Comparison of ENCODE assay signal across 13 cellular contexts in genomic region chr5:40240111-40240510, GRCh38.
A peak's percentile ranks its signal among the peaks of the same experiment; 100 is the strongest.
DNase-seq lines count a peak whose midpoint lies in the region; ATAC-seq and TF ChIP-seq lines count a peak whose summit lies in the region.
"Had no signal": no experiment of that assay in that cellular context is flagged by ENCODE, and none has a peak within 500 bp of the region (broad histone marks: within the 10 kb centered on the region; RNA-seq: fewer than 3 reads in every experiment).

No MANE protein-coding gene starts in this region.

- peak; percentile 72 for DNase-seq in activated CD4-positive, alpha-beta T cell treated with anti-CD3 and anti-CD28 coated beads for 48 hours
- no peak for DNase-seq in activated CD4-positive, alpha-beta T cell treated with anti-CD3 and anti-CD28 coated beads, Interleukin-2, amount 10 ng/mL, durations not matched to agents 7 days and 5 days
- DNase-seq in activated CD4-positive, alpha-beta T cell treated with anti-CD3 and anti-CD28 coated beads, Interleukin-2, amount 50 U/mL, for 48 hours: peak; percentile 42 to 62
- DNase-seq in fibroblast of gingiva (ENCODE audit: low read depth) (peak; percentile 79), type B pancreatic cell (ENCODE audit: extremely low spot score, unreplicated experiment) (no peak), glomerular visceral epithelial cell (ENCODE audit: extremely low spot score) (no peak)
- DNase-seq in stimulated activated CD4-positive, alpha-beta T cell treated with anti-CD3 and anti-CD28 coated beads, TNF-alpha, amount 100 ng/mL, for 24 hours (ENCODE audit: low read depth in 3 of 3): peak; percentile 9 to 37 (median 13)
- DNase-seq in CD8-positive, alpha-beta T cell: no peak
- DNase-seq: effector CD8-positive, alpha-beta T cell; Karpas-422; lower lobe of right lung; NCI-H2171 had no signal

- intact Hi-C loops in CD8-positive, alpha-beta T cell (cut with DNase I, micrococcal nuclease): no loop called here

- no peak overlapping the region for H3K27ac ChIP-seq in CD8-positive, alpha-beta T cell (ENCODE audit: low read depth, low read length)
- H3K27ac ChIP-seq: lower lobe of right lung, neutrophil had no signal

- no peaks in the 10 kb centered on the region for H3K27me3 Mint-ChIP-seq in activated CD4-positive, alpha-beta T cell treated with anti-CD3 and anti-CD28 coated beads, Interleukin-2, amount 10 ng/mL, durations not matched to agents 7 days and 5 days
- H3K27me3 Mint-ChIP-seq in type B pancreatic cell: no peaks in the 10 kb centered on the region
- H3K27me3 Mint-ChIP-seq in CD8-positive, alpha-beta T cell (ENCODE audit: low read depth): no peaks in the 10 kb centered on the region

- CTCF ChIA-PET in activated CD4-positive, alpha-beta T cell treated with anti-CD3 and anti-CD28 coated beads, Interleukin-2, amount 10 ng/mL, durations not matched to agents 7 days and 5 days (lab: Charles Lee): interaction anchor here (1.3 to 1.6 kb wide), 2 partner anchors 10 to 17 kb away, joined by 4 to 5 read pairs; no protein-coding TSS in a partner anchor
- CTCF ChIA-PET in CD8-positive, alpha-beta T cell (lab: Charles Lee): no interaction called here

- H3K4me3 ChIP-seq in CD8-positive, alpha-beta T cell (ENCODE audit: low read depth, low read length): no peak overlapping the region
- H3K4me3 ChIP-seq: lower lobe of right lung had no signal

- no peak for ATAC-seq in CD8-positive, alpha-beta T cell
- ATAC-seq: lower lobe of right lung had no signal

- H3K4me1 ChIP-seq in CD8-positive, alpha-beta T cell (ENCODE audit: insufficient read depth, low read length): no peaks in the 10 kb centered on the region
- H3K4me1 ChIP-seq: lower lobe of right lung had no signal

- H3K27me3 ChIP-seq in CD8-positive, alpha-beta T cell (ENCODE audit: insufficient read depth, low read length): no peaks in the 10 kb centered on the region
- H3K27me3 ChIP-seq: neutrophil had no signal

- POLR2A ChIA-PET in activated CD4-positive, alpha-beta T cell treated with anti-CD3 and anti-CD28 coated beads, Interleukin-2, amount 10 ng/mL, durations not matched to agents 7 days and 5 days (lab: Charles Lee): no interaction called here
- POLR2A ChIA-PET in CD8-positive, alpha-beta T cell (lab: Charles Lee): interaction anchor here (0.6 kb wide), 2 partner anchors 94 to 238 kb away, joined by 3 to 4 read pairs; no protein-coding TSS in a partner anchor

- peaks cover 9% of the 10 kb centered on the region for H3K4me1 Mint-ChIP-seq in activated CD4-positive, alpha-beta T cell treated with anti-CD3 and anti-CD28 coated beads, Interleukin-2, amount 10 ng/mL, durations not matched to agents 7 days and 5 days
- no peaks in the 10 kb centered on the region for H3K4me1 Mint-ChIP-seq in type B pancreatic cell (ENCODE audit: unreplicated experiment)
- H3K4me1 Mint-ChIP-seq in CD8-positive, alpha-beta T cell (ENCODE audit: low read depth): no peaks in the 10 kb centered on the region

- TF ChIP-seq CTCF in type B pancreatic cell (conservative IDR thresholded peaks at IDR 0.05): no peak
- TF ChIP-seq CTCF in CD8-positive, alpha-beta T cell (IDR thresholded peaks at IDR 0.05): no peak

- no peak overlapping the region for H3K27ac Mint-ChIP-seq in activated CD4-positive, alpha-beta T cell treated with anti-CD3 and anti-CD28 coated beads, Interleukin-2, amount 10 ng/mL, durations not matched to agents 7 days and 5 days
- no peak overlapping the region for H3K27ac Mint-ChIP-seq in type B pancreatic cell
- no peak overlapping the region for H3K27ac Mint-ChIP-seq in CD8-positive, alpha-beta T cell

- no peaks in the 10 kb centered on the region for H3K9me3 ChIP-seq in CD8-positive, alpha-beta T cell (ENCODE audit: low read length)
- H3K9me3 ChIP-seq: neutrophil had no signal

- H3K4me3 Mint-ChIP-seq in activated CD4-positive, alpha-beta T cell treated with anti-CD3 and anti-CD28 coated beads, Interleukin-2, amount 10 ng/mL, durations not matched to agents 7 days and 5 days: no peak overlapping the region
- H3K4me3 Mint-ChIP-seq in type B pancreatic cell: no peak overlapping the region
- H3K4me3 Mint-ChIP-seq in CD8-positive, alpha-beta T cell: no peak overlapping the region

- peaks cover 2% of the 10 kb centered on the region for H3K36me3 Mint-ChIP-seq in activated CD4-positive, alpha-beta T cell treated with anti-CD3 and anti-CD28 coated beads, Interleukin-2, amount 10 ng/mL, durations not matched to agents 7 days and 5 days (ENCODE audit: low read depth)
- H3K36me3 Mint-ChIP-seq in type B pancreatic cell: no peaks in the 10 kb centered on the region
- no peaks in the 10 kb centered on the region for H3K36me3 Mint-ChIP-seq in CD8-positive, alpha-beta T cell

- peaks cover 31% of the 10 kb centered on the region for H3K9me3 Mint-ChIP-seq in activated CD4-positive, alpha-beta T cell treated with anti-CD3 and anti-CD28 coated beads, Interleukin-2, amount 10 ng/mL, durations not matched to agents 7 days and 5 days
- H3K9me3 Mint-ChIP-seq in type B pancreatic cell: peaks cover 9% of the 10 kb centered on the region
- peaks cover 9% of the 10 kb centered on the region for H3K9me3 Mint-ChIP-seq in CD8-positive, alpha-beta T cell

- H3K36me3 ChIP-seq in CD8-positive, alpha-beta T cell (ENCODE audit: insufficient read depth, low read length): no peaks in the 10 kb centered on the region
- H3K36me3 ChIP-seq: lower lobe of right lung, neutrophil had no signal

Comparison
In these comparisons a context has a peak if more than half of its experiments do, and no peak if none do; other contexts are left out.
1. DNase-seq: peak in activated CD4-positive, alpha-beta T cell treated with anti-CD3 and anti-CD28 coated beads for 48 hours (single experiment), activated CD4-positive, alpha-beta T cell treated with anti-CD3 and anti-CD28 coated beads, Interleukin-2, amount 50 U/mL, for 48 hours (2 of 2), fibroblast of gingiva (single experiment) and stimulated activated CD4-positive, alpha-beta T cell treated with anti-CD3 and anti-CD28 coated beads, TNF-alpha, amount 100 ng/mL, for 24 hours (3 of 3); none in activated CD4-positive, alpha-beta T cell treated with anti-CD3 and anti-CD28 coated beads, Interleukin-2, amount 10 ng/mL, durations not matched to agents 7 days and 5 days (single experiment), type B pancreatic cell (single experiment), glomerular visceral epithelial cell (single experiment) and CD8-positive, alpha-beta T cell (0 of 7).